In the genomic region with DNA sequence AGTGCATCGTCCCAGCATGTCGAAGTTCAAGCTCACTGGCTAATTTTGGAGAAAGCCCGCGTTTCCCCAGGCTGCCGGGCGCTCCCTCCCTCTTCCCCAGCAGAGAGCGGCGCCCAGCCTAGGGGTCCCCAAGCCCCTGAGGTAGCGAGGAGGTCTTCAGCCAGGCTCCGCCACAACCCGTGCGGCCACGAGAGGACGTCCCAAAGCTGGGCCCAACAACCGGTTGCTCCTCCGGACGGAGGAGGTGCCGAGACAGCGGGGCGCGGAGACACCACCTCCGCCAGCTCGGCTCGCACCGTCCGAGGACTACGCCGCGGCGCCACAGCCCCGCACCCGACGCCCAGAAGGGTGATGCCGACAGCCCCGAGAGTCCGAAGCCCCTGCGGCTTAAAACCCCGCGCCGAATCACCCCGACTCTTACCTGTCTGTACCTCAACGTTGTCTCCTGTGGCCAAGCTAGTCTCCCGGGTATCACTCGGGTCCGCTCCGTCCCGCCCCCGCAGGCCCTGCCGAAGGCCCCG, we compare ENCODE assay signal across 8 cellular contexts. TPM values are rescaled to one million over a fixed set of nuclear protein-coding genes. Genes with fewer than 3 reads are reported as not detected.
DNase-seq lines count a peak whose midpoint lies in the region; ATAC-seq lines count a peak whose summit lies in the region.

A gene with protein sequence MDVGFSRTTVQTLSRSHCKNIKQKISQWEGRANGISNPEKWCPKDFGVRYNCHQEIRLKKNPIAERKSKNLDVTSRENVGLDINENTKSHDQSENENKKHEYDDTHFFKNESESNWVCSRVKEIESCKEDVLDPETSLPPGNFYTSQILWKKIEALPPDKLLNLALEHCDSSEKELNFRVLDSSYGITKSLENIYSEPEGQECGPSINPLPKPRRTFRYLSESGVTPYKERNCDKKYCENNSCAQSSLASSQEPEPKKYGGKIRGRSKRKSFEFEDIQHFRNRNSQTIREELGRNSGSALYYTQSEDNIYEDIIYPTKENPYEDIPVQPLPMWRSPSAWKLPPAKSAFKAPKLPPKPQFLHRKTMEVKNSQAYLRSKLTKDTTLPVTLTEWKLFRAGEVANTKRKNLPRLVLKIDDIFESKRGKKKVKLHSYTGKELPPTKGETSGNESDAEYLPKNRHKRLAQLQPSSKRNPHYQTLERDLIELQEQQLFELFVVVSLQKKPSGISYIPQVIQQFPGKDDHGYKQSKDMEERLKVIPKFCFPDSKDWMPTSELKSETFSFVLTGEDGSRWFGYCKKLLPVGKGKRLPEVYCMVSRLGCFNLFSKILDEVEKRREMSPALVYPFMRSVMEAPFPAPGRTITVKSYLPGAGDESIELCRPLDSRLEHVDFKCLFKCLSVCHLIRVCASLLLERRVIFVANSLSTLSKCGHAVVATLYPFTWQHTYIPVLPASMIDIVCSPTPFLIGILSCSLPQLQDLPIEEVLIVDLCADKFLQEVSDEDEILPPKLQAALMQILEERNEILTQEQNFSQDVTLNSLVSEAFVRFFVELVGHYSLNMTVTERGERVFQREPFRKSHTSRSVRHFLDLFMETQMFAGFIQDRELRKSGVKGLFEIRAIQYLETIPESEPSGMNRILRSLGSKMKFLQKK (minus strand): TSS at position 488 of the 521 bp plus-strand sequence. CDS start 44,065 bp downstream, outside the sequence.

- H2AFZ ChIP-seq in ACC112 (ENCODE audit: low read length, unreplicated experiment) = peak within 1 kb of the TSS; percentile 88

- no peaks in the 10 kb centered on the region for H3K79me2 ChIP-seq in ACC112 (ENCODE audit: control insufficient read depth, insufficient read depth, low read length, unreplicated experiment)

- peak within 1 kb of the TSS; percentile 58; the same call in 1 of the 2 replicates for H3K27ac ChIP-seq in ACC112 (ENCODE audit: low read depth, low read length)

- peaks cover 5% of the 10 kb centered on the region for H3K27me3 ChIP-seq in ACC112 (ENCODE audit: insufficient read depth, low read length)

- H3K36me3 ChIP-seq in ACC112 (ENCODE audit: insufficient read depth, low read length) = no peaks in the 10 kb centered on the region

- H3K4me3 ChIP-seq in ACC112 (ENCODE audit: low read depth, low read length) = peak within 1 kb of the TSS; percentile 84

- peaks cover 4% of the 10 kb centered on the region for H3K4me1 ChIP-seq in ACC112 (ENCODE audit: control insufficient read depth, insufficient read depth, low read length, unreplicated experiment)

- DNase-seq in T1000 (lab: John Stamatoyannopoulos, UW) = peak; percentile 80
- DNase-seq in Right ventricle myocardium superior = no peak
- DNase-seq in retina = peak; percentile 88
- no peak for DNase-seq in NCI-H2196 (lab: John Stamatoyannopoulos, UW; ENCODE audit: unreplicated experiment)
- no peak for DNase-seq in NCI-H748 treated with DMSO at 0.1 percent for 48 hours (lab: John Stamatoyannopoulos, UW)

- ATAC-seq in GM18858 (IDR thresholded peaks at IDR 0.05; ENCODE audit: unreplicated experiment) (peak; percentile 29), HG03039 (IDR thresholded peaks at IDR 0.05; ENCODE audit: unreplicated experiment) (peak; percentile 54), Right ventricle myocardium superior (ENCODE audit: poor library complexity) (peak; percentile 74)

- intact Hi-C loops in Right ventricle myocardium superior (cut with DNase I) = no loop called here

RNA-seq across cellular contexts. Expression of the gene that starts here (rescaled TPM):
- total RNA-seq in Right ventricle myocardium superior = 2.6 TPM

Comparison
In these comparisons a context has a peak if more than half of its experiments do, and no peak if none do; other contexts are left out.
1. DNase-seq: peak in T1000 (single experiment) and retina (single experiment); none in Right ventricle myocardium superior (single experiment), NCI-H2196 (single experiment) and NCI-H748 treated with DMSO at 0.1 percent for 48 hours (single experiment).
2. Peak in every context shown above with its lines, with median percentiles within 50 percentile points of each other: ATAC-seq.